Comparison of ENCODE assay signal across 15 cellular contexts in genomic region chr7:98755138-98755898, GRCh38.
A peak's percentile ranks its signal among the peaks of the same experiment; 100 is the strongest.
DNase-seq lines count a peak whose midpoint lies in the region; ATAC-seq and TF ChIP-seq lines count a peak whose summit lies in the region.
"Had no signal": no experiment of that assay in that cellular context is flagged by ENCODE, and none has a peak within 500 bp of the region (broad histone marks: within the 10 kb centered on the region; RNA-seq: fewer than 3 reads in every experiment).

No MANE protein-coding gene starts in this region.

- no peaks in the 10 kb centered on the region for H3K4me1 ChIP-seq in Caco-2
- no peaks in the 10 kb centered on the region for H3K4me1 ChIP-seq in PC-9 (replicated peaks; ENCODE audit: insufficient read depth)
- no peaks in the 10 kb centered on the region for H3K4me1 ChIP-seq in hepatocyte (ENCODE audit: insufficient read depth)

- WGBS in hepatocyte (ENCODE audit: low lambda C conversion rate, missing lambda C conversion rate), result 69% methylated on average over 10 of the region's 10 CpGs

- no peaks in the 10 kb centered on the region for H3K27me3 ChIP-seq in Caco-2 (replicated peaks; ENCODE audit: control insufficient read depth, insufficient read depth, low read length)
- H3K27me3 ChIP-seq in PC-9 (ENCODE audit: insufficient read depth, low read depth), result peaks cover 34% of the 10 kb centered on the region; the same call in 1 of the 2 replicates
- H3K27me3 ChIP-seq in hepatocyte, result no peaks in the 10 kb centered on the region
- H3K27me3 ChIP-seq: SJSA1 had no signal

- H3K4me1 Mint-ChIP-seq in Caco-2 (ENCODE audit: low read depth, unreplicated experiment), result no peaks in the 10 kb centered on the region
- H3K4me1 Mint-ChIP-seq: activated naive CD8-positive, alpha-beta T cell treated with anti-CD3 and anti-CD28 coated beads for 36 hours; CD4-positive, CD25-positive, alpha-beta regulatory T cell had no signal

- DNase-seq in Caco-2, result peak; percentile 64 to 65
- DNase-seq in GM12865 (ENCODE audit: low read depth), result peak; percentile 17
- DNase-seq in PC-9, result peak; percentile 20 to 23
- DNase-seq in hepatocyte (ENCODE audit: low spot score), result no peak
- DNase-seq in RKO (ENCODE audit: low spot score), result no peak
- no peak for DNase-seq in SW 1271 (lab: John Stamatoyannopoulos, UW)
- DNase-seq in HK-2 (ENCODE audit: unreplicated experiment), result no peak
- DNase-seq: activated naive CD8-positive, alpha-beta T cell treated with anti-CD3 and anti-CD28 coated beads for 36 hours; CD4-positive, CD25-positive, alpha-beta regulatory T cell; NCI-H446; substantia nigra had no signal

- H3K9me2 ChIP-seq in PC-9 (ENCODE audit: insufficient read depth) (no peaks in the 10 kb centered on the region), hepatocyte (replicated peaks; ENCODE audit: insufficient read depth) (no peaks in the 10 kb centered on the region)

- TF ChIP-seq CTCF in Caco-2 (IDR thresholded peaks at IDR 0.05; ENCODE audit: insufficient read depth in 1 of 2, low read depth in 1 of 2, low read length in 1 of 2, severe bottlenecking in 1 of 2, unreplicated experiment in 1 of 2), result peak; percentile 27 to 45
- peak; percentile 32 for TF ChIP-seq CTCF in GM12865 (IDR thresholded peaks at IDR 0.05; ENCODE audit: insufficient read depth, low read depth, low read length, missing control alignments)
- TF ChIP-seq CTCF in PC-9 (conservative IDR thresholded peaks at IDR 0.05), result no peak
- peak; percentile 12 for TF ChIP-seq CTCF in hepatocyte (IDR thresholded peaks at IDR 0.05; ENCODE audit: poor library complexity)

- peaks cover 19% of the 10 kb centered on the region for H3K9me3 Mint-ChIP-seq in Caco-2 (ENCODE audit: unreplicated experiment)

- H4K20me1 ChIP-seq in PC-9 (ENCODE audit: insufficient read depth) (no peaks in the 10 kb centered on the region), hepatocyte (ENCODE audit: insufficient read depth, poor library complexity, severe bottlenecking) (no peaks in the 10 kb centered on the region)

- POLR2A ChIA-PET in Caco-2 (lab: Charles Lee), result no interaction called here
- POLR2A ChIA-PET in PC-9 (lab: Charles Lee; ENCODE audit: unreplicated experiment), result no interaction called here

- H3K36me3 Mint-ChIP-seq in Caco-2 (ENCODE audit: insufficient read depth, unreplicated experiment), result no peaks in the 10 kb centered on the region
- H3K36me3 Mint-ChIP-seq: activated naive CD8-positive, alpha-beta T cell treated with anti-CD3 and anti-CD28 coated beads for 36 hours; CD4-positive, CD25-positive, alpha-beta regulatory T cell had no signal

- H3K27ac ChIP-seq in PC-9 (no peak overlapping the region), hepatocyte (no peak overlapping the region)
- H3K27ac ChIP-seq: neutrophil, SJSA1, skin epidermis had no signal

- H3K27ac Mint-ChIP-seq in Caco-2 (ENCODE audit: unreplicated experiment), result no peak overlapping the region
- H3K27ac Mint-ChIP-seq: activated naive CD8-positive, alpha-beta T cell treated with anti-CD3 and anti-CD28 coated beads for 36 hours; CD4-positive, CD25-positive, alpha-beta regulatory T cell had no signal

- intact Hi-C loops in Caco-2 (cut with micrococcal nuclease; ENCODE audit: unreplicated experiment) (loop anchor here (1.0 kb wide), 2 partner anchors 81 to 86 kb away; no protein-coding TSS in a partner anchor), PC-9 (cut with micrococcal nuclease; ENCODE audit: unreplicated experiment) (loop anchor here (1.0 kb wide), 1 partner anchor 82 kb away; no protein-coding TSS in a partner anchor)

- ATAC-seq in GM21367 (IDR thresholded peaks at IDR 0.05; ENCODE audit: unreplicated experiment), result no peak

- H3K4me3 Mint-ChIP-seq in Caco-2 (ENCODE audit: unreplicated experiment), result no peak overlapping the region
- H3K4me3 Mint-ChIP-seq: activated naive CD8-positive, alpha-beta T cell treated with anti-CD3 and anti-CD28 coated beads for 36 hours; CD4-positive, CD25-positive, alpha-beta regulatory T cell had no signal

- BruUV-seq in Caco-2 (replicated peaks; lab: Mats Ljungman, UMichigan) (no TSS peak), PC-9 (replicated peaks; lab: Mats Ljungman, UMichigan) (no TSS peak)

- H3K79me2 ChIP-seq in PC-9 (ENCODE audit: low read depth), result no peaks in the 10 kb centered on the region
- no peaks in the 10 kb centered on the region for H3K79me2 ChIP-seq in hepatocyte

- H3K36me3 ChIP-seq in Caco-2 (ENCODE audit: control insufficient read depth, insufficient read depth, low read length) (no peaks in the 10 kb centered on the region), PC-9 (ENCODE audit: low read depth) (no peaks in the 10 kb centered on the region), hepatocyte (replicated peaks; ENCODE audit: insufficient read depth, low read depth) (no peaks in the 10 kb centered on the region)
- H3K36me3 ChIP-seq: neutrophil, SJSA1 had no signal

- CTCF ChIA-PET in Caco-2 (lab: Charles Lee) (interaction anchor here (1.4 kb wide), 1 partner anchor 82 kb away, joined by 5 read pairs; no protein-coding TSS in a partner anchor), PC-9 (lab: Charles Lee) (no interaction called here)

- peaks cover 4% of the 10 kb centered on the region; the same call in 1 of the 2 replicates for H3F3A ChIP-seq in PC-9 (ENCODE audit: insufficient read depth, low read depth)

- no peak overlapping the region for H3K4me2 ChIP-seq in PC-9
- H3K4me2 ChIP-seq in hepatocyte, result no peak overlapping the region

- H3K9me3 ChIP-seq in Caco-2 (no peaks in the 10 kb centered on the region), PC-9 (ENCODE audit: insufficient read depth, low read depth) (no peaks in the 10 kb centered on the region), hepatocyte (ENCODE audit: low read depth) (no peaks in the 10 kb centered on the region)
- H3K9me3 ChIP-seq: neutrophil, SJSA1 had no signal

- no peaks in the 10 kb centered on the region for H3K27me3 Mint-ChIP-seq in Caco-2 (ENCODE audit: insufficient read depth, unreplicated experiment)
- H3K27me3 Mint-ChIP-seq: CD4-positive, CD25-positive, alpha-beta regulatory T cell had no signal

- H3K4me3 ChIP-seq in Caco-2 (ENCODE audit: low read depth, low read length) (no peak overlapping the region), GM12865 (ENCODE audit: low read depth, low read length) (no peak overlapping the region), PC-9 (no peak overlapping the region), hepatocyte (no peak overlapping the region)
- H3K4me3 ChIP-seq: SJSA1, skin epidermis had no signal

- no peak overlapping the region for H2AFZ ChIP-seq in PC-9
- no peak overlapping the region for H2AFZ ChIP-seq in hepatocyte

Comparison
In these comparisons a context has a peak if more than half of its experiments do, and no peak if none do; other contexts are left out.
1. DNase-seq: peak in Caco-2 (2 of 2), GM12865 (single experiment) and PC-9 (2 of 2); none in hepatocyte (single experiment), RKO (single experiment), SW 1271 (0 of 2) and HK-2 (single experiment).